Comparison of ENCODE assay signal across 20 cellular contexts in the genomic region with DNA sequence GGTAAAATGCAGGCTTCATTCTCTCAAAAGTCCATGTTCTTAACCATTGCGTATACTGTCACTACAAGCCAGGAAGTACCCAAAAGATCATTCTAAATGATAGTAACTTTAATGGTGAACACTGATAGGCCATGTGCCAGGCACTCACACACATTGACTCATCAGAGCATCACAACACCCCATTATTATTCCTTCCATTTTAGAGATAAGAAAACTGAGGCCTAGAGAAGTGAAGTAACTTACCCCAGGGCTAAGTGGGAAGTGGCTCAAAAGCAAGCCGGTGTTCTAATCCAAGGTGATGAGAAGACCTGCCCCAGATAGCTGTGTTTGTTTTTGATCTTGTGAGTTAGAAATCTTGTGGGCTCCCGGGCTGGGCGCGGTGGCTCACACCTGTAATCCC. TPM values are rescaled to one million over a fixed set of nuclear protein-coding genes. Genes with fewer than 3 reads are reported as not detected.
DNase-seq lines count a peak whose midpoint lies in the region; ATAC-seq and TF ChIP-seq lines count a peak whose summit lies in the region.
"Had no signal": no experiment of that assay in that cellular context is flagged by ENCODE, and none has a peak within 500 bp of the region (broad histone marks: within the 10 kb centered on the region; RNA-seq: fewer than 3 reads in every experiment).

No MANE protein-coding gene starts in this region.

- H3K9ac ChIP-seq in smooth muscle cell (ENCODE audit: low read depth), result no peak overlapping the region

- ATAC-seq in T-helper 17 cell (no peak), HG03280 (IDR thresholded peaks at IDR 0.05; ENCODE audit: unreplicated experiment) (no peak)
- ATAC-seq: activated CD4-positive, CD25-positive, alpha-beta regulatory T cell treated with anti-CD3 and anti-CD28 coated beads, Interleukin-2, amount 50 U/mL, for 24 hours had no signal

- 98% methylated on average over 5 of the region's 5 CpGs for WGBS in smooth muscle cell (ENCODE audit: low lambda C conversion rate)

- no peaks in the 10 kb centered on the region for H4K20me1 ChIP-seq in smooth muscle cell (ENCODE audit: low read depth)

- H3K27ac ChIP-seq in smooth muscle cell (ENCODE audit: low read depth), result no peak overlapping the region

- no peak for TF ChIP-seq CTCF in nephron (IDR thresholded peaks at IDR 0.05; ENCODE audit: unreplicated experiment in 3 of 3)
- no peak for TF ChIP-seq CTCF in smooth muscle cell (IDR thresholded peaks at IDR 0.05; ENCODE audit: borderline replicate concordance, insufficient read depth, poor library complexity, severe bottlenecking)

- DNase-seq in activated CD4-positive, alpha-beta T cell treated with anti-CD3 and anti-CD28 coated beads, Interleukin-2, amount 10 ng/mL, durations not matched to agents 7 days and 5 days, result no peak
- no peak for DNase-seq in activated CD4-positive, alpha-beta T cell treated with anti-CD3 and anti-CD28 coated beads, Interleukin-2, amount 50 U/mL, for 1 hour
- DNase-seq in T-helper 17 cell (no peak), glomerular visceral epithelial cell (ENCODE audit: extremely low spot score) (no peak), smooth muscle cell (lab: John Stamatoyannopoulos, UW; ENCODE audit: unreplicated experiment) (no peak)
- DNase-seq in activated naive CD8-positive, alpha-beta T cell treated with anti-CD3 and anti-CD28 coated beads for 36 hours, result no peak
- DNase-seq: 8988T, activated gamma-delta T cell treated with Interleukin-2 at 50 U/mL for 16 hours, DMS 273 treated with DMSO at 0.1 percent for 48 hours, mesenchymal stem cell, NCI-H1417 treated with DMSO at 0.1 percent for 48 hours, NCI-H69, SHP77, substantia nigra, uterus had no signal

- H3K9me3 Mint-ChIP-seq in activated CD4-positive, alpha-beta T cell treated with anti-CD3 and anti-CD28 coated beads, Interleukin-2, amount 10 ng/mL, durations not matched to agents 7 days and 5 days, result no peaks in the 10 kb centered on the region
- H3K9me3 Mint-ChIP-seq in activated naive CD8-positive, alpha-beta T cell treated with anti-CD3 and anti-CD28 coated beads for 36 hours, result no peaks in the 10 kb centered on the region
- H3K9me3 Mint-ChIP-seq in nephron, result no peaks in the 10 kb centered on the region

- H3K36me3 ChIP-seq in smooth muscle cell (ENCODE audit: low read depth), result no peaks in the 10 kb centered on the region
- H3K36me3 ChIP-seq: uterus had no signal

- H2AFZ ChIP-seq in smooth muscle cell (ENCODE audit: low read depth), result no peak overlapping the region

- H3F3A ChIP-seq in smooth muscle cell (ENCODE audit: low read depth), result no peaks in the 10 kb centered on the region

- no peak overlapping the region for H3K4me3 ChIP-seq in smooth muscle cell
- H3K4me3 ChIP-seq: uterus had no signal

- POLR2A ChIA-PET in activated CD4-positive, alpha-beta T cell treated with anti-CD3 and anti-CD28 coated beads, Interleukin-2, amount 10 ng/mL, durations not matched to agents 7 days and 5 days (lab: Charles Lee), result no interaction called here

- H3K79me2 ChIP-seq in smooth muscle cell (ENCODE audit: low read depth), result no peaks in the 10 kb centered on the region

- H3K9me3 ChIP-seq in T-helper 17 cell (ENCODE audit: control insufficient read depth, low read length, poor library complexity, severe bottlenecking) (no peaks in the 10 kb centered on the region), smooth muscle cell (replicated peaks; ENCODE audit: low read depth) (no peaks in the 10 kb centered on the region)
- H3K9me3 ChIP-seq: uterus had no signal

- no peaks in the 10 kb centered on the region for H3K27me3 Mint-ChIP-seq in activated CD4-positive, alpha-beta T cell treated with anti-CD3 and anti-CD28 coated beads, Interleukin-2, amount 10 ng/mL, durations not matched to agents 7 days and 5 days
- H3K27me3 Mint-ChIP-seq in T-helper 17 cell, result no peaks in the 10 kb centered on the region
- no peaks in the 10 kb centered on the region for H3K27me3 Mint-ChIP-seq in activated naive CD8-positive, alpha-beta T cell treated with anti-CD3 and anti-CD28 coated beads for 36 hours
- peaks cover 15% of the 10 kb centered on the region for H3K27me3 Mint-ChIP-seq in nephron (ENCODE audit: low read depth)

- CTCF ChIA-PET in activated CD4-positive, alpha-beta T cell treated with anti-CD3 and anti-CD28 coated beads, Interleukin-2, amount 10 ng/mL, durations not matched to agents 7 days and 5 days (lab: Charles Lee), result interaction anchor here (3.8 kb wide), 1 partner anchor 15 kb away, joined by 28 read pairs; no protein-coding TSS in a partner anchor

- H3K27ac Mint-ChIP-seq in activated CD4-positive, alpha-beta T cell treated with anti-CD3 and anti-CD28 coated beads, Interleukin-2, amount 10 ng/mL, durations not matched to agents 7 days and 5 days, result peak overlapping the region; percentile 43
- H3K27ac Mint-ChIP-seq in T-helper 17 cell, result peak overlapping the region; percentile 67
- H3K27ac Mint-ChIP-seq in activated naive CD8-positive, alpha-beta T cell treated with anti-CD3 and anti-CD28 coated beads for 36 hours, result peak overlapping the region; percentile 46
- no peak overlapping the region for H3K27ac Mint-ChIP-seq in nephron

- no peak overlapping the region for H3K4me3 Mint-ChIP-seq in activated CD4-positive, alpha-beta T cell treated with anti-CD3 and anti-CD28 coated beads, Interleukin-2, amount 10 ng/mL, durations not matched to agents 7 days and 5 days
- no peak overlapping the region for H3K4me3 Mint-ChIP-seq in T-helper 17 cell
- no peak overlapping the region for H3K4me3 Mint-ChIP-seq in activated naive CD8-positive, alpha-beta T cell treated with anti-CD3 and anti-CD28 coated beads for 36 hours
- H3K4me3 Mint-ChIP-seq in nephron, result peak overlapping the region; percentile 45 to 59 (median 53)

- H3K4me2 ChIP-seq in smooth muscle cell, result no peak overlapping the region

- H3K4me1 ChIP-seq in smooth muscle cell (ENCODE audit: low read depth), result peaks cover 4% of the 10 kb centered on the region
- H3K4me1 ChIP-seq: uterus had no signal

- H3K36me3 Mint-ChIP-seq in activated CD4-positive, alpha-beta T cell treated with anti-CD3 and anti-CD28 coated beads, Interleukin-2, amount 10 ng/mL, durations not matched to agents 7 days and 5 days (ENCODE audit: low read depth), result peaks cover 32% of the 10 kb centered on the region
- H3K36me3 Mint-ChIP-seq in T-helper 17 cell (ENCODE audit: low read depth), result peaks cover 9% of the 10 kb centered on the region
- peaks cover 10% of the 10 kb centered on the region for H3K36me3 Mint-ChIP-seq in activated naive CD8-positive, alpha-beta T cell treated with anti-CD3 and anti-CD28 coated beads for 36 hours
- peaks cover 23% of the 10 kb centered on the region for H3K36me3 Mint-ChIP-seq in nephron (ENCODE audit: low read depth)

- H3K27me3 ChIP-seq in smooth muscle cell (ENCODE audit: low read depth), result no peaks in the 10 kb centered on the region
- H3K27me3 ChIP-seq: uterus had no signal

- H3K4me1 Mint-ChIP-seq in activated CD4-positive, alpha-beta T cell treated with anti-CD3 and anti-CD28 coated beads, Interleukin-2, amount 10 ng/mL, durations not matched to agents 7 days and 5 days, result peaks cover 31% of the 10 kb centered on the region
- H3K4me1 Mint-ChIP-seq in T-helper 17 cell, result peaks cover 23% of the 10 kb centered on the region
- H3K4me1 Mint-ChIP-seq in activated naive CD8-positive, alpha-beta T cell treated with anti-CD3 and anti-CD28 coated beads for 36 hours, result peaks cover 20% of the 10 kb centered on the region
- peaks cover 27% of the 10 kb centered on the region for H3K4me1 Mint-ChIP-seq in nephron

RNA-seq across cellular contexts. Expression of a gene that starts 1.4 kb away (rescaled TPM):
- 10 to 100 TPM; 11.9 to 18.6 TPM for total RNA-seq in activated CD4-positive, alpha-beta T cell treated with anti-CD3 and anti-CD28 coated beads, Interleukin-2, amount 10 ng/mL, durations not matched to agents 7 days and 5 days
- total RNA-seq in T-helper 17 cell (10 to 100 TPM; 24.2 to 40.5 TPM), smooth muscle cell (7.2 and 8.9 TPM in 2 replicates)
- 10 to 100 TPM; 12.7 to 13.1 TPM for total RNA-seq in activated naive CD8-positive, alpha-beta T cell treated with anti-CD3 and anti-CD28 coated beads for 36 hours
- 8.6 and 17.4 TPM in 2 replicates for polyA plus RNA-seq in smooth muscle cell

RNA-seq across cellular contexts. Expression of a gene that starts 21.1 kb away (rescaled TPM):
- 10 to 100 TPM; 66.8 to 73.7 TPM for total RNA-seq in activated CD4-positive, alpha-beta T cell treated with anti-CD3 and anti-CD28 coated beads, Interleukin-2, amount 10 ng/mL, durations not matched to agents 7 days and 5 days
- total RNA-seq in T-helper 17 cell, result 10 to 100 TPM; 21.0 to 30.3 TPM
- 10 to 100 TPM; 41.5 to 44.8 TPM for total RNA-seq in activated naive CD8-positive, alpha-beta T cell treated with anti-CD3 and anti-CD28 coated beads for 36 hours
- total RNA-seq in smooth muscle cell, result 45.4 and 61.1 TPM in 2 replicates
- 57.6 and 61.4 TPM in 2 replicates for polyA plus RNA-seq in smooth muscle cell

RNA-seq across cellular contexts. Expression of a gene that starts 27.0 kb away (rescaled TPM):
- 1 to 10 TPM; 6.2 to 6.3 TPM for total RNA-seq in activated CD4-positive, alpha-beta T cell treated with anti-CD3 and anti-CD28 coated beads, Interleukin-2, amount 10 ng/mL, durations not matched to agents 7 days and 5 days
- 1 to 10 TPM; 4.0 to 4.3 TPM for total RNA-seq in T-helper 17 cell
- 1 to 10 TPM; 2.0 to 2.2 TPM for total RNA-seq in activated naive CD8-positive, alpha-beta T cell treated with anti-CD3 and anti-CD28 coated beads for 36 hours
- total RNA-seq in smooth muscle cell, result 0.18 TPM in 1 of 2 replicates, not detected in the other
- 1.7 and 2.4 TPM in 2 replicates for polyA plus RNA-seq in smooth muscle cell
- total RNA-seq: M059J had no signal

RNA-seq across cellular contexts. Expression of a gene that starts 40.5 kb away (rescaled TPM):
- under 1 TPM; 0.73 to 0.84 TPM for total RNA-seq in activated CD4-positive, alpha-beta T cell treated with anti-CD3 and anti-CD28 coated beads, Interleukin-2, amount 10 ng/mL, durations not matched to agents 7 days and 5 days
- total RNA-seq in T-helper 17 cell, result 1 to 10 TPM; 5.1 to 7.4 TPM
- total RNA-seq in activated naive CD8-positive, alpha-beta T cell treated with anti-CD3 and anti-CD28 coated beads for 36 hours, result 1 to 10 TPM; 5.2 to 5.3 TPM
- 12.7 and 20.6 TPM in 2 replicates for total RNA-seq in smooth muscle cell
- 17.9 and 36.9 TPM in 2 replicates for polyA plus RNA-seq in smooth muscle cell
- total RNA-seq: OCI-LY7 had no signal

Comparison
In these comparisons a context has a peak if more than half of its experiments do, and no peak if none do; other contexts are left out.
1. H3K27ac Mint-ChIP-seq: peak in activated CD4-positive, alpha-beta T cell treated with anti-CD3 and anti-CD28 coated beads, Interleukin-2, amount 10 ng/mL, durations not matched to agents 7 days and 5 days (single experiment), T-helper 17 cell (single experiment) and activated naive CD8-positive, alpha-beta T cell treated with anti-CD3 and anti-CD28 coated beads for 36 hours (single experiment); none in nephron (0 of 3).
2. H3K4me3 Mint-ChIP-seq: peak in nephron (3 of 3); none in activated CD4-positive, alpha-beta T cell treated with anti-CD3 and anti-CD28 coated beads, Interleukin-2, amount 10 ng/mL, durations not matched to agents 7 days and 5 days (single experiment), T-helper 17 cell (single experiment) and activated naive CD8-positive, alpha-beta T cell treated with anti-CD3 and anti-CD28 coated beads for 36 hours (single experiment).